Comparison of ENCODE assay signal across 27 cellular contexts in genomic region chr17:45731459-45731858, GRCh38. TPM values are rescaled to one million over a fixed set of nuclear protein-coding genes. Genes with fewer than 3 reads are reported as not detected.
DNase-seq lines count a peak whose midpoint lies in the region; ATAC-seq and TF ChIP-seq lines count a peak whose summit lies in the region.
"Had no signal": no experiment of that assay in that cellular context is flagged by ENCODE, and none has a peak within 500 bp of the region (broad histone marks: within the 10 kb centered on the region; RNA-seq: fewer than 3 reads in every experiment).

No MANE protein-coding gene starts in this region.

- intact Hi-C loops in HCT116 (cut with micrococcal nuclease) (no loop called here), A673 (cut with micrococcal nuclease; ENCODE audit: unreplicated experiment) (no loop called here)

- no peak for TF ChIP-seq CTCF in HCT116 (IDR thresholded peaks at IDR 0.05 in 2 of 3, conservative IDR thresholded peaks at IDR 0.05 in 1 of 3; ENCODE audit: borderline replicate concordance in 1 of 3, insufficient read depth in 1 of 3, low read depth in 2 of 3, low read length in 2 of 3)
- TF ChIP-seq CTCF in endodermal cell (conservative IDR thresholded peaks at IDR 0.05): no peak
- no peak for TF ChIP-seq CTCF in A673 (conservative IDR thresholded peaks at IDR 0.05; ENCODE audit: low read depth, low read length)
- no peak for TF ChIP-seq CTCF in smooth muscle cell (IDR thresholded peaks at IDR 0.05; ENCODE audit: borderline replicate concordance, insufficient read depth, poor library complexity, severe bottlenecking)

- no peak for ATAC-seq in HCT116
- ATAC-seq in stimulated activated naive B cell treated with anti-CD40 and anti-IgM and Interleukin-4, amounts not matched to agents 10 μg/mL and 1 μg/mL and 100 μg/mL, for 72 hours (replicated peaks): no peak
- ATAC-seq: GM12878 had no signal

- H3K27ac ChIP-seq in HCT116 (ENCODE audit: low read depth, low read length): no peak overlapping the region
- H3K27ac ChIP-seq in endodermal cell (ENCODE audit: low read depth, low read length): no peak overlapping the region
- H3K27ac ChIP-seq in A673 (ENCODE audit: low read depth, low read length, poor library complexity, severe bottlenecking): no peak overlapping the region
- H3K27ac ChIP-seq in smooth muscle cell (ENCODE audit: low read depth): no peak overlapping the region
- H3K27ac ChIP-seq: BLaER1 had no signal

- no peaks in the 10 kb centered on the region for H3K36me3 Mint-ChIP-seq in endodermal cell (ENCODE audit: low read depth)
- H3K36me3 Mint-ChIP-seq in stimulated activated naive B cell treated with anti-CD40 and anti-IgM and Interleukin-4, amounts not matched to agents 10 μg/mL and 1 μg/mL and 100 μg/mL, for 72 hours: peaks cover 6 to 19% of the 10 kb centered on the region in 2 donors
- H3K36me3 Mint-ChIP-seq: CD14-positive monocyte; CD4-positive, CD25-positive, alpha-beta regulatory T cell had no signal

- H3K36me3 ChIP-seq in HCT116 (ENCODE audit: control insufficient read depth in 1 of 2, insufficient read depth in 2 of 2, low read length in 2 of 2) (no peaks in the 10 kb centered on the region), endodermal cell (ENCODE audit: control insufficient read depth, insufficient read depth, low read length) (no peaks in the 10 kb centered on the region), A673 (ENCODE audit: insufficient read depth, low read length, poor library complexity, severe bottlenecking) (no peaks in the 10 kb centered on the region), smooth muscle cell (ENCODE audit: low read depth) (no peaks in the 10 kb centered on the region)
- H3K36me3 ChIP-seq: BE2C, BLaER1 had no signal

- RAD21 ChIA-PET in HCT116 (lab: Charles Lee; ENCODE audit: low non-redundant PET in 1 of 2, low total read pairs in 2 of 2, uncharacterized antibody in 2 of 2, unreplicated experiment in 2 of 2): no interaction called here

- BruUV-seq in HCT116 (replicated peaks; lab: Mats Ljungman, UMichigan) (no TSS peak), A673 (replicated peaks; lab: Mats Ljungman, UMichigan) (no TSS peak)

- no peak for TF ChIP-seq POLR2A in HCT116 (IDR thresholded peaks at IDR 0.05; ENCODE audit: borderline replicate concordance, extremely low read depth, insufficient read depth, insufficient read length)

- no peaks in the 10 kb centered on the region for H3K4me1 Mint-ChIP-seq in endodermal cell
- H3K4me1 Mint-ChIP-seq in stimulated activated naive B cell treated with anti-CD40 and anti-IgM and Interleukin-4, amounts not matched to agents 10 μg/mL and 1 μg/mL and 100 μg/mL, for 72 hours: peaks cover 0 to 2% of the 10 kb centered on the region in 2 donors
- H3K4me1 Mint-ChIP-seq: CD14-positive monocyte; CD4-positive, alpha-beta memory T cell; CD4-positive, CD25-positive, alpha-beta regulatory T cell; CD8-positive, alpha-beta memory T cell had no signal

- H3K4me1 ChIP-seq in HCT116 (ENCODE audit: control insufficient read depth in 1 of 2, insufficient read depth in 2 of 2, low read length in 2 of 2) (no peaks in the 10 kb centered on the region), endodermal cell (ENCODE audit: control insufficient read depth, insufficient read depth, low read length) (no peaks in the 10 kb centered on the region), A673 (ENCODE audit: insufficient read depth, low read length, poor library complexity, severe bottlenecking) (no peaks in the 10 kb centered on the region), smooth muscle cell (ENCODE audit: low read depth) (no peaks in the 10 kb centered on the region)
- H3K4me1 ChIP-seq: BE2C, BLaER1 had no signal

- no peak overlapping the region for H3K4me2 ChIP-seq in HCT116 (ENCODE audit: low read length)
- H3K4me2 ChIP-seq in smooth muscle cell: no peak overlapping the region
- H3K4me2 ChIP-seq: BLaER1 had no signal

- H3K9me3 Mint-ChIP-seq in endodermal cell: peaks cover 20% of the 10 kb centered on the region
- peaks cover 18 to 27% of the 10 kb centered on the region in 2 donors for H3K9me3 Mint-ChIP-seq in stimulated activated naive B cell treated with anti-CD40 and anti-IgM and Interleukin-4, amounts not matched to agents 10 μg/mL and 1 μg/mL and 100 μg/mL, for 72 hours

- 100% methylated on average over 1 of the region's 1 CpG; no CpG with 5 or more reads in 1 of the 2 experiments for WGBS in endodermal cell (ENCODE audit: insufficient coverage in 1 of 2, insufficient read length in 1 of 2), 2 experiments
- 93% methylated on average over 1 of the region's 1 CpG for WGBS in smooth muscle cell (ENCODE audit: low lambda C conversion rate)

- CTCF ChIA-PET in HCT116 (lab: Charles Lee): interaction anchor here (2.1 kb wide), 1 partner anchor 10 kb away, joined by 6 read pairs; no protein-coding TSS in a partner anchor
- CTCF ChIA-PET in A673 (lab: Charles Lee): no interaction called here

- H3K9me3 ChIP-seq in HCT116 (ENCODE audit: control insufficient read depth in 1 of 2, insufficient read depth in 1 of 2, low read depth in 1 of 2, low read length in 2 of 2): peaks cover 17 to 20% of the 10 kb centered on the region in 2 experiments; a peak in 1 of 4 replicates
- H3K9me3 ChIP-seq in endodermal cell (ENCODE audit: control insufficient read depth, low read length): peaks cover 9% of the 10 kb centered on the region
- no peaks in the 10 kb centered on the region for H3K9me3 ChIP-seq in A673 (ENCODE audit: low read depth, low read length, poor library complexity, severe bottlenecking)
- H3K9me3 ChIP-seq in smooth muscle cell (replicated peaks; ENCODE audit: low read depth): no peaks in the 10 kb centered on the region
- H3K9me3 ChIP-seq: BE2C had no signal

- no peaks in the 10 kb centered on the region for H3K9me2 ChIP-seq in HCT116 (ENCODE audit: insufficient read depth)

- H3K27me3 Mint-ChIP-seq in endodermal cell (ENCODE audit: insufficient read depth): peaks cover 60% of the 10 kb centered on the region
- peaks cover 67 to 69% of the 10 kb centered on the region in 2 donors for H3K27me3 Mint-ChIP-seq in stimulated activated naive B cell treated with anti-CD40 and anti-IgM and Interleukin-4, amounts not matched to agents 10 μg/mL and 1 μg/mL and 100 μg/mL, for 72 hours

- no peaks in the 10 kb centered on the region for H3F3A ChIP-seq in smooth muscle cell (ENCODE audit: low read depth)

- POLR2A ChIA-PET in HCT116 (lab: Charles Lee) (no interaction called here), A673 (lab: Charles Lee; ENCODE audit: low non-redundant PET) (no interaction called here)

- no peak overlapping the region for H2AFZ ChIP-seq in HCT116 (ENCODE audit: low read depth, low read length, poor library complexity, severe bottlenecking)
- no peak overlapping the region for H2AFZ ChIP-seq in smooth muscle cell (ENCODE audit: low read depth)

- H4K20me1 ChIP-seq in HCT116 (ENCODE audit: insufficient read depth) (no peaks in the 10 kb centered on the region), smooth muscle cell (ENCODE audit: low read depth) (no peaks in the 10 kb centered on the region)
- H4K20me1 ChIP-seq: BLaER1 had no signal

- no peak overlapping the region for H3K27ac Mint-ChIP-seq in endodermal cell
- no peak overlapping the region for H3K27ac Mint-ChIP-seq in stimulated activated naive B cell treated with anti-CD40 and anti-IgM and Interleukin-4, amounts not matched to agents 10 μg/mL and 1 μg/mL and 100 μg/mL, for 72 hours
- H3K27ac Mint-ChIP-seq: CD14-positive monocyte; CD4-positive, alpha-beta memory T cell; CD4-positive, CD25-positive, alpha-beta regulatory T cell; CD8-positive, alpha-beta memory T cell had no signal

- H3K27me3 ChIP-seq in HCT116 (ENCODE audit: insufficient read depth, low read length) (peaks cover 20% of the 10 kb centered on the region; the same call in 1 of the 2 replicates), endodermal cell (ENCODE audit: control insufficient read depth, insufficient read depth, low read length, poor library complexity, severe bottlenecking) (peaks cover 40% of the 10 kb centered on the region), A673 (replicated peaks; ENCODE audit: insufficient read depth, low read depth, low read length, poor library complexity) (no peaks in the 10 kb centered on the region), smooth muscle cell (ENCODE audit: low read depth) (peaks cover 30% of the 10 kb centered on the region)
- H3K27me3 ChIP-seq: BLaER1 had no signal

- no peak overlapping the region for H3K4me3 Mint-ChIP-seq in endodermal cell
- no peak overlapping the region for H3K4me3 Mint-ChIP-seq in stimulated activated naive B cell treated with anti-CD40 and anti-IgM and Interleukin-4, amounts not matched to agents 10 μg/mL and 1 μg/mL and 100 μg/mL, for 72 hours
- H3K4me3 Mint-ChIP-seq: CD14-positive monocyte; CD4-positive, alpha-beta memory T cell; CD4-positive, CD25-positive, alpha-beta regulatory T cell; CD8-positive, alpha-beta memory T cell had no signal

- DNase-seq in HCT116 (ENCODE audit: low read depth, low spot score) (no peak), endodermal cell (peak; percentile 10), A673 (ENCODE audit: low spot score) (no peak), smooth muscle cell (lab: John Stamatoyannopoulos, UW; ENCODE audit: unreplicated experiment) (no peak), germinal center (ENCODE audit: low spot score) (no peak)
- DNase-seq in stimulated activated naive B cell treated with anti-CD40 and anti-IgM and Interleukin-4, amounts not matched to agents 10 μg/mL and 1 μg/mL and 100 μg/mL, for 72 hours: no peak
- DNase-seq: 8988T; ACHN; BE2C; C1 segment of cervical spinal cord; CD4-positive, alpha-beta memory T cell; CD4-positive, CD25-positive, alpha-beta regulatory T cell; CD8-positive, alpha-beta memory T cell; COR-L47; DMS 273 treated with DMSO at 0.1 percent for 48 hours; DMS153; DMS53; DMS79; DND-41; EL; GDM1 had no signal

- H3K79me2 ChIP-seq in HCT116 (ENCODE audit: insufficient read depth, low read length) (no peaks in the 10 kb centered on the region), smooth muscle cell (ENCODE audit: low read depth) (no peaks in the 10 kb centered on the region)

- H3K9ac ChIP-seq in HCT116 (ENCODE audit: low read length) (no peak overlapping the region), endodermal cell (ENCODE audit: extremely low read depth, low read length, poor library complexity, severe bottlenecking) (no peak overlapping the region), smooth muscle cell (ENCODE audit: low read depth) (no peak overlapping the region)
- H3K9ac ChIP-seq: BLaER1 had no signal

- TF ChIP-seq EP300 in Ishikawa (IDR thresholded peaks at IDR 0.05; ENCODE audit: borderline replicate concordance): no peak

- TF ChIP-seq RAD21 in HCT116 (IDR thresholded peaks at IDR 0.05; ENCODE audit: low read depth) (no peak), Ishikawa (IDR thresholded peaks at IDR 0.05; ENCODE audit: low read depth) (no peak)

- H3K4me3 ChIP-seq in HCT116 (replicated peaks in 1 of 2; ENCODE audit: low read depth in 1 of 2, low read length in 2 of 2): no peak overlapping the region
- H3K4me3 ChIP-seq in endodermal cell (ENCODE audit: low read length): no peak overlapping the region
- H3K4me3 ChIP-seq in A673 (ENCODE audit: low read depth, low read length, poor library complexity, severe bottlenecking): no peak overlapping the region
- H3K4me3 ChIP-seq in smooth muscle cell: no peak overlapping the region
- H3K4me3 ChIP-seq: BLaER1, GM12878 had no signal

RNA-seq across cellular contexts. Expression of gene CRHR1, which starts 52.7 kb away (rescaled TPM):
- 0.12 TPM for total RNA-seq in HCT116 (2021; ENCODE audit: unreplicated experiment)
- polyA plus RNA-seq in HCT116 (2012): 0.31 TPM in 2 replicates
- 1 to 10 TPM in 1 of 2 donors, under 1 TPM in 1; 0.81 to 1.8 TPM for total RNA-seq in endodermal cell
- polyA plus RNA-seq in endodermal cell (2013, experiment 1 of 2): 2.8 TPM
- polyA plus RNA-seq in endodermal cell (2013, experiment 2 of 2): 0.54 TPM
- not detected in 2 replicates for total RNA-seq in A673 (2021)
- total RNA-seq in smooth muscle cell: 0.09 TPM in 1 of 2 replicates, not detected in the other
- polyA plus RNA-seq in smooth muscle cell: not detected in 2 replicates
- total RNA-seq: CD4-positive, alpha-beta memory T cell; CD4-positive, CD25-positive, alpha-beta regulatory T cell; CD8-positive, alpha-beta memory T cell; G401 had no signal
- polyA plus RNA-seq: AG04450; CD14-positive monocyte; CD4-positive, alpha-beta memory T cell; CD4-positive, CD25-positive, alpha-beta regulatory T cell; CD8-positive, alpha-beta memory T cell; GM12878 had no signal
